Comparison of ENCODE assay signal across 8 cellular contexts in genomic region chr6:82251942-82252341, GRCh38. TPM values are rescaled to one million over a fixed set of nuclear protein-coding genes. Genes with fewer than 3 reads are reported as not detected.
DNase-seq lines count a peak whose midpoint lies in the region; ATAC-seq and TF ChIP-seq lines count a peak whose summit lies in the region.

No MANE protein-coding gene starts in this region.

- H4K8ac ChIP-seq in mesendoderm (ENCODE audit: low read depth, low read length): no peak overlapping the region

- TF ChIP-seq CTCF in brain (conservative IDR thresholded peaks at IDR 0.05): peak; percentile 64 to 71

- peaks cover 10% of the 10 kb centered on the region for H3K27me3 Mint-ChIP-seq in brain

- no peak overlapping the region for H3K23ac ChIP-seq in mesendoderm (ENCODE audit: low read length)

- no peak for ATAC-seq in GM18498 (IDR thresholded peaks at IDR 0.05; ENCODE audit: unreplicated experiment)

- H3K36me3 Mint-ChIP-seq in brain: no peaks in the 10 kb centered on the region

- no peak overlapping the region for H2BK15ac ChIP-seq in mesendoderm (replicated peaks; ENCODE audit: low read depth)

- no peaks in the 10 kb centered on the region for H3K79me1 ChIP-seq in mesendoderm (ENCODE audit: low read length)

- H3K27ac ChIP-seq in mesendoderm (ENCODE audit: low read depth, low read length): no peak overlapping the region

- DNase-seq in NCI-H2081 (lab: John Stamatoyannopoulos, UW) (peak; percentile 22 to 46), NCI-H2081 treated with DMSO at 0.1 percent for 48 hours (lab: John Stamatoyannopoulos, UW) (no peak), NCI-H146 (lab: John Stamatoyannopoulos, UW) (peak; percentile 48), mesendoderm (peak; percentile 45), NCI-H2029 treated with DMSO at 0.1 percent for 48 hours (lab: John Stamatoyannopoulos, UW) (no peak)
- DNase-seq in effector CD4-positive, alpha-beta T cell: no peak

- H2BK120ac ChIP-seq in mesendoderm (ENCODE audit: low read depth, low read length): no peak overlapping the region

- H3K4ac ChIP-seq in mesendoderm (ENCODE audit: low read depth, low read length): no peak overlapping the region

- no peak overlapping the region for H3K56ac ChIP-seq in mesendoderm (ENCODE audit: low read length)

- H3K79me2 ChIP-seq in mesendoderm (ENCODE audit: control insufficient read depth, insufficient read depth, low read length): peaks cover 2% of the 10 kb centered on the region

- no peak overlapping the region for H3K4me3 ChIP-seq in mesendoderm (ENCODE audit: low read length)

- H3K36me3 ChIP-seq in mesendoderm (ENCODE audit: control insufficient read depth, insufficient read depth, low read length): no peaks in the 10 kb centered on the region

- peaks cover 5% of the 10 kb centered on the region for H3K4me1 ChIP-seq in mesendoderm (ENCODE audit: control insufficient read depth, low read depth, low read length)

- H3K18ac ChIP-seq in mesendoderm (ENCODE audit: low read length): no peak overlapping the region

- no peak overlapping the region for H3K4me2 ChIP-seq in mesendoderm (ENCODE audit: low read length)

- no peak overlapping the region for H3K4me3 Mint-ChIP-seq in brain

- peaks cover 14% of the 10 kb centered on the region for H3K4me1 Mint-ChIP-seq in brain

- H3K27me3 ChIP-seq in mesendoderm (ENCODE audit: insufficient read depth, low read length, poor library complexity): no peaks in the 10 kb centered on the region

- peak overlapping the region in 1 of 5 experiments; percentile 51 for H3K27ac Mint-ChIP-seq in brain

- no peak overlapping the region for H2AK5ac ChIP-seq in mesendoderm (ENCODE audit: low read length)

- H3K9me3 Mint-ChIP-seq in brain: no peaks in the 10 kb centered on the region

- H3K9ac ChIP-seq in mesendoderm (ENCODE audit: low read length): no peak overlapping the region

- no peak overlapping the region for H4K5ac ChIP-seq in mesendoderm (ENCODE audit: low read length)

- no peak overlapping the region for H2BK5ac ChIP-seq in mesendoderm (ENCODE audit: low read length)

RNA-seq across cellular contexts. Expression of gene IBTK, which starts 4.4 kb away (rescaled TPM):
- polyA plus RNA-seq in brain (ENCODE audit: insufficient read depth, low read depth, low replicate concordance): 3.3 TPM
- 13.9 TPM for polyA plus RNA-seq in mesendoderm (2013, experiment 1 of 2)
- 14.1 TPM for polyA plus RNA-seq in mesendoderm (2013, experiment 2 of 2)

Comparison
In these comparisons a context has a peak if more than half of its experiments do, and no peak if none do; other contexts are left out.
1. DNase-seq: peak in NCI-H2081 (2 of 2), NCI-H146 (single experiment) and mesendoderm (single experiment); none in NCI-H2081 treated with DMSO at 0.1 percent for 48 hours (single experiment), effector CD4-positive, alpha-beta T cell (single experiment) and NCI-H2029 treated with DMSO at 0.1 percent for 48 hours (single experiment).